ENCODE assay signal across 8 cellular contexts in genomic region chr4:1792832-1793495, GRCh38. TPM values are rescaled to one million over a fixed set of nuclear protein-coding genes. Genes with fewer than 3 reads are reported as not detected.
DNase-seq lines count a peak whose midpoint lies in the region; ATAC-seq, FAIRE-seq and TF ChIP-seq lines count a peak whose summit lies in the region.

TSS of gene FGFR3 (plus strand) at chr4:1793293. CDS start at chr4:1793935, 642 bp downstream.

- no peak within 1 kb of the TSS for H2AFZ ChIP-seq in osteoblast (ENCODE audit: low read length)

- H3K4me2 ChIP-seq in osteoblast (ENCODE audit: insufficient read depth, low read length) = peak within 1 kb of the TSS; percentile 43

- no peaks in the 10 kb centered on the region for H3K36me3 Mint-ChIP-seq in activated T-cell treated with anti-CD3 and anti-CD28 coated beads, Interleukin-2, amount 50 U/mL, for 24 hours (ENCODE audit: low read depth)

- no peak for TF ChIP-seq CTCF in osteoblast (IDR thresholded peaks at IDR 0.05; ENCODE audit: extremely low read depth, low read depth, low read length)

- H3K79me2 ChIP-seq in osteoblast (ENCODE audit: insufficient read depth, low read length) = no peaks in the 10 kb centered on the region

- no peaks in the 10 kb centered on the region for H3K9me3 Mint-ChIP-seq in activated T-cell treated with anti-CD3 and anti-CD28 coated beads, Interleukin-2, amount 50 U/mL, for 24 hours

- peak within 1 kb of the TSS; percentile 25 for H3K4me3 ChIP-seq in osteoblast (ENCODE audit: insufficient read depth, low read length)

- H3K27me3 Mint-ChIP-seq in activated T-cell treated with anti-CD3 and anti-CD28 coated beads, Interleukin-2, amount 50 U/mL, for 24 hours = peaks cover 18% of the 10 kb centered on the region

- no peak within 1 kb of the TSS for H3K27ac Mint-ChIP-seq in activated T-cell treated with anti-CD3 and anti-CD28 coated beads, Interleukin-2, amount 50 U/mL, for 24 hours

- H3K4me1 ChIP-seq in osteoblast (ENCODE audit: insufficient read depth, low read length) = no peaks in the 10 kb centered on the region

- no peak within 1 kb of the TSS for H3K27ac ChIP-seq in osteoblast (ENCODE audit: low read depth, low read length)

- FAIRE-seq in frontal cortex (lab: Jason Lieb, UNC) = no peak

- H3K4me3 Mint-ChIP-seq in activated T-cell treated with anti-CD3 and anti-CD28 coated beads, Interleukin-2, amount 50 U/mL, for 24 hours = no peak within 1 kb of the TSS

- no peaks in the 10 kb centered on the region for H3K36me3 ChIP-seq in osteoblast (ENCODE audit: insufficient read depth, low read length)

- no peaks in the 10 kb centered on the region for H3K4me1 Mint-ChIP-seq in activated T-cell treated with anti-CD3 and anti-CD28 coated beads, Interleukin-2, amount 50 U/mL, for 24 hours (ENCODE audit: low read depth)

- H3K9me3 ChIP-seq in osteoblast (ENCODE audit: low read depth, low read length) = no peaks in the 10 kb centered on the region

- H3K27me3 ChIP-seq in osteoblast (ENCODE audit: insufficient read depth, low read length) = peaks cover 41% of the 10 kb centered on the region

- ATAC-seq in GM19351 (IDR thresholded peaks at IDR 0.05; ENCODE audit: unreplicated experiment) = peak; percentile 64
- ATAC-seq in GM21515 (IDR thresholded peaks at IDR 0.05; ENCODE audit: unreplicated experiment) = no peak

- DNase-seq in AG20443 (ENCODE audit: low spot score) = peak; percentile 94
- DNase-seq in NCI-H146 treated with DMSO at 0.1 percent for 48 hours (lab: John Stamatoyannopoulos, UW; ENCODE audit: unreplicated experiment) = peak; percentile 30
- peak; percentile 69 for DNase-seq in activated T-cell treated with anti-CD3 and anti-CD28 coated beads, Interleukin-2, amount 50 U/mL, for 24 hours
- peak; percentile 86 to 92 for DNase-seq in frontal cortex (ENCODE audit: low spot score in 2 of 2)
- peak; percentile 98 for DNase-seq in osteoblast (ENCODE audit: insufficient read length, low spot score, missing footprints)
- no peak for DNase-seq in NCI-H128 (lab: John Stamatoyannopoulos, UW; ENCODE audit: unreplicated experiment)

- no peaks in the 10 kb centered on the region for H4K20me1 ChIP-seq in osteoblast (ENCODE audit: insufficient read depth, low read length)

RNA-seq across cellular contexts. Expression of gene FGFR3, which starts in this region (rescaled TPM):
- total RNA-seq in frontal cortex (6.9 TPM), osteoblast (0.29 and 0.36 TPM in 2 replicates)

Comparison
In these comparisons a context has a peak if more than half of its experiments do, and no peak if none do; other contexts are left out.
1. Peak in DNase-seq, H3K4me3 ChIP-seq and H3K4me2 ChIP-seq in osteoblast; RNA of the gene not detected or under 1 TPM.